In the genomic region with DNA sequence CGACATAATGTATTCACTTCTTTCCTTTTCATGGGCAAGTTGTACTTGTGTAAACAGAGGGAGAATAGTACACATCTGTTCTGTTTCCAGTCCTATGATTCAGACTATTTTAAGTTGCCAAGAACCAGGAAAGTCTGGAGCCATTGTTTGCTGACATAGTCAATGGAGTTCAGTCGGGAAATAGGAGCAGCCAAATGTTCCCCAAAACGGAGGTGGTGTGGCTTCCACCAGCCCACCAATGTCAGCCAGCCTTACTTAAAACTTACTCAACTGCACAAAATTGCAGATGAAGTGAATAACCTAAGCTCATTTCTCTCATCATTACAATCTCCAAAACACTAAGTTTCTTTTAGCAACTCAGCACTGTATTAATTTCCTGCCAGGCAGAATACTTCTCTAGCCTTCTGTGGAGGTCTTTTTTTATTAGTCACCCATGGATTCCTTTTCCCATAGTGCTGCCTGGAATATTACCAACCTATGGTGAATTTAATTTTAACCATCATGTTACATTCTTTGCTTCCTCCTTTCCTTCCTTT, we compare ENCODE assay signal across 11 cellular contexts. TPM values are rescaled to one million over a fixed set of nuclear protein-coding genes. Genes with fewer than 3 reads are reported as not detected.
A peak's percentile ranks its signal among the peaks of the same experiment; 100 is the strongest.
DNase-seq lines count a peak whose midpoint lies in the region; ATAC-seq and TF ChIP-seq lines count a peak whose summit lies in the region.
"Had no signal": no experiment of that assay in that cellular context is flagged by ENCODE, and none has a peak within 500 bp of the region (broad histone marks: within the 10 kb centered on the region; RNA-seq: fewer than 3 reads in every experiment).

No MANE protein-coding gene starts in this region.

- peak; percentile 79 for DNase-seq in AG09319 (ENCODE audit: extremely low read depth, low read depth)
- peak; percentile 51 for DNase-seq in SK-MEL-5 (ENCODE audit: low read depth, low spot score)
- peak; percentile 73 to 83 for DNase-seq in foreskin fibroblast
- DNase-seq in omental fat pad (ENCODE audit: low spot score) = no peak
- DNase-seq in A172 (ENCODE audit: low spot score) = no peak
- DNase-seq in T-helper 1 cell = no peak
- no peak for DNase-seq in NCI-H187 (lab: John Stamatoyannopoulos, UW)
- DNase-seq: CD4-positive, CD25-positive, alpha-beta regulatory T cell; stimulated activated CD4-positive, alpha-beta T cell treated with anti-CD3 and anti-CD28 coated beads, Interleukin-1b, Interleukin-23, amount 100 ng/mL, for 48 hours had no signal

- peak overlapping the region in 1 of 2 donors; percentile 10 for H3K4me3 ChIP-seq in foreskin fibroblast (ENCODE audit: low read depth in 1 of 2, low read length in 2 of 2)

- ATAC-seq in omental fat pad (ENCODE audit: low FRiP score) (peak; percentile 36), HG03045 (IDR thresholded peaks at IDR 0.05; ENCODE audit: unreplicated experiment) (no peak)

- TF ChIP-seq CTCF in AG09319 (IDR thresholded peaks at IDR 0.05; ENCODE audit: low read depth, low read length) (no peak), foreskin fibroblast (IDR thresholded peaks at IDR 0.05; ENCODE audit: low read depth, low read length) (no peak), omental fat pad (IDR thresholded peaks at IDR 0.05) (no peak)

- in situ Hi-C loops in SK-MEL-5 (cut with HindIII; ENCODE audit: low pct_unique_long_range_greater_than_20kb, low sequenced_read_pairs) = no loop called here

RNA-seq across cellular contexts. Expression of gene CSNK1A1L, which starts 22.3 kb away (rescaled TPM):
- total RNA-seq in SK-MEL-5 (2014; rRNA removed; shearing (Covaris generic)) = not detected in 2 replicates
- polyA plus RNA-seq in SK-MEL-5 (2015; cell fraction: cytosol; rRNA removed) = not detected in 2 replicates
- not detected in 2 replicates for polyA plus RNA-seq in SK-MEL-5 (2015; cell fraction: nucleus; rRNA removed)
- total RNA-seq in omental fat pad = not detected
- not detected in 2 replicates for total RNA-seq in A172 (2014; rRNA removed; shearing (Covaris generic))
- total RNA-seq: CD4-positive, CD25-positive, alpha-beta regulatory T cell; ureter had no signal
- polyA plus RNA-seq: CD4-positive, CD25-positive, alpha-beta regulatory T cell had no signal

Comparison
In these comparisons a context has a peak if more than half of its experiments do, and no peak if none do; other contexts are left out.
1. DNase-seq: peak in AG09319 (single experiment), SK-MEL-5 (single experiment) and foreskin fibroblast (2 of 2); none in omental fat pad (single experiment), A172 (single experiment), T-helper 1 cell (0 of 5) and NCI-H187 (0 of 2).